ENCODE assay signal across 7 cellular contexts in the genomic region with DNA sequence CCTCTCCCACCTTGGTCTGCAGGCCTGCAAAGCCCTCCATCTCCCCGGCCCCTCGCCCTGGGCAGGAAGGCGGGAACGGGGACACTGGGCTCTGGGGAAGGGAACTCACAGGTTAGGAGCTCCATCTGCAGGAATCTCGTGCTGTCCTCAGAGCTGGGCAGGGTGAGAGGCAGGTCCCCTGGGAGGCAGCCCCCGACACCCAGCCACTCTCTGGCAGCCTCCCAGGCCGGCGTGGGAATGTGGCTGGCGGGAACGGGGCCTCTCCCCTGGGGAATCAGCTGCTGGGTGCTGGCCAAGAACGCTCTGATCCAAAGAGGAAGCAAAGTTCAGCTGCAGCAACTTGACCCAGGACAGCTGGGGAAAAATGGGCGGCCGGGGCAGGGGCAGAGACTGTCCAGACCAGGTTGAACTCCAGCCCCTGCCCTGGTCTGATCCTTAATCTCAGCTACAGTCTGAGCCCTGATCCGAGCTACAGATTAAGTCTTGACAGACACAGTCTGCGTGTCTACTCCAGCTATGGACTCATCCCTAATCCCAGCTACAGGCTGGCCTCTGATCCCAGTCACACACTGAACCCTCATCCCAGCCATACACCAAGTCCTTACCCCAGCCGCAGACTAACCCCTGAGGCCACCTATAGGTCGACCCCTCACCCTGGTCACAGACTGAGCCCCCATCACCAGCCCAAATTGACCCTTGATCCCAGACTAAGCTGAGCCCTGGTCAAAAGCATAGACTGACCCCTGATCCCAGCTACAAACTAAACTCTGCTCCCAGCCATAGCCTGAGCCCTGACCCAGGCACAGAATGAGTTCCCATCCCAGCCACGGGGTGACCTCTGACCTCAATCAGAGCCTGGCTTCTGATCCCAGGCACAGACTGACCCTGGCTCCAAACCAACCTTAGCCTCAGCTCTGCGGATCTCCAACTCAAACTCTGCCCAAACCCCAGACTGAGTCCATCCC. TPM values are rescaled to one million over a fixed set of nuclear protein-coding genes. Genes with fewer than 3 reads are reported as not detected.
DNase-seq lines count a peak whose midpoint lies in the region; ATAC-seq, FAIRE-seq and TF ChIP-seq lines count a peak whose summit lies in the region.

No MANE protein-coding gene starts in this region.

- POLR2A ChIA-PET in PC-3 (lab: Charles Lee; ENCODE audit: unreplicated experiment) = interaction anchor here (0.6 to 0.7 kb wide), 4 partner anchors 62 to 150 kb away, joined by 3 to 5 read pairs (median 4); a partner anchor contains a TSS

- BruUV-seq in PC-3 (replicated peaks; lab: Mats Ljungman, UMichigan) = no TSS peak

- no peak overlapping the region for H3K4me3 ChIP-seq in PC-3 (ENCODE audit: low read length)
- no peak overlapping the region for H3K4me3 ChIP-seq in fibroblast of lung (replicated peaks in 1 of 4; ENCODE audit: control extremely low read depth in 1 of 4, insufficient read depth in 1 of 4, low read depth in 3 of 4, low read length in 4 of 4)
- no peak overlapping the region for H3K4me3 ChIP-seq in pancreas

- ATAC-seq in PC-3 (peak; percentile 68), pancreas (peak; percentile 46 to 63 (median 62)), GM18861 (IDR thresholded peaks at IDR 0.05; ENCODE audit: unreplicated experiment) (no peak), HG03108 (IDR thresholded peaks at IDR 0.05; ENCODE audit: unreplicated experiment) (no peak)

- H3K4me2 ChIP-seq in PC-3 (ENCODE audit: low read length) = 0 out of 2 replicates have a peak overlapping the region, but pooled peaks have one; percentile 31
- no peak overlapping the region for H3K4me2 ChIP-seq in fibroblast of lung (ENCODE audit: extremely low read depth, insufficient read depth, low read length)

- H3K9me2 ChIP-seq in PC-3 (replicated peaks; ENCODE audit: low read length) = no peaks in the 10 kb centered on the region

- intact Hi-C loops in PC-3 (cut with micrococcal nuclease) = no loop called here
- intact Hi-C loops in pancreas (cut with DNase I) = loop anchor here in 1 of 3 donors (5.0 kb wide), 1 partner anchor 88 kb away; no protein-coding TSS in a partner anchor

- CTCF ChIA-PET in PC-3 (lab: Charles Lee) = no interaction called here

- H4K20me1 ChIP-seq in PC-3 (ENCODE audit: low read length) = no peaks in the 10 kb centered on the region
- H4K20me1 ChIP-seq in fibroblast of lung (ENCODE audit: control insufficient read depth, extremely low read depth, insufficient read depth, low read length) = no peaks in the 10 kb centered on the region

- DNase-seq in GM13976 (ENCODE audit: low spot score) (peak; percentile 82), PC-3 (peak; percentile 21), fibroblast of lung (ENCODE audit: low read depth in 2 of 2) (peak; percentile 47 to 67), pancreas (peak; percentile 87 to 96 (median 92))
- DNase-seq in stimulated activated CD4-positive, alpha-beta T cell treated with anti-CD3 and anti-CD28 coated beads, Interleukin-4, amount 100 ng/mL, for 24 hours = no peak

- peak; percentile 38 for TF ChIP-seq CTCF in GM13976 (IDR thresholded peaks at IDR 0.05; ENCODE audit: borderline replicate concordance, control extremely low read depth, extremely low read depth, insufficient read depth, missing control alignments)
- peak; percentile 43; the same call in 1 of the 2 replicates for TF ChIP-seq CTCF in PC-3 (conservative IDR thresholded peaks at IDR 0.05; ENCODE audit: low read depth, low read length)
- TF ChIP-seq CTCF in fibroblast of lung (conservative IDR thresholded peaks at IDR 0.05 in 1 of 2, IDR thresholded peaks at IDR 0.05 in 1 of 2; ENCODE audit: low read depth in 1 of 2, low read length in 2 of 2) = peak; percentile 33 to 45
- TF ChIP-seq CTCF in pancreas (IDR thresholded peaks at IDR 0.05) = no peak

- no peaks in the 10 kb centered on the region for H3K27me3 ChIP-seq in PC-3 (ENCODE audit: low read length)
- H3K27me3 ChIP-seq in fibroblast of lung (ENCODE audit: control insufficient read depth, insufficient read depth, low read length) = no peaks in the 10 kb centered on the region
- no peaks in the 10 kb centered on the region for H3K27me3 ChIP-seq in pancreas

- no peaks in the 10 kb centered on the region for H3F3A ChIP-seq in PC-3 (ENCODE audit: low read length, unreplicated experiment)

- FAIRE-seq in pancreas (lab: Jason Lieb, UNC) = no peak

- H3K4me1 ChIP-seq in PC-3 (ENCODE audit: insufficient read depth, low read length) = no peaks in the 10 kb centered on the region
- peaks cover 9% of the 10 kb centered on the region for H3K4me1 ChIP-seq in fibroblast of lung (ENCODE audit: control insufficient read depth, extremely low read depth, insufficient read depth, low read length)
- peaks cover 42 to 47% (median 46%) of the 10 kb centered on the region in 3 donors for H3K4me1 ChIP-seq in pancreas

- no peaks in the 10 kb centered on the region for H3K9me3 ChIP-seq in PC-3 (ENCODE audit: low read length)
- no peaks in the 10 kb centered on the region for H3K9me3 ChIP-seq in fibroblast of lung (ENCODE audit: control insufficient read depth, insufficient read depth, low read depth, low read length)
- H3K9me3 ChIP-seq in pancreas = no peaks in the 10 kb centered on the region

- H3K9ac ChIP-seq in PC-3 (ENCODE audit: low read length) (no peak overlapping the region), fibroblast of lung (ENCODE audit: insufficient read depth, low read length) (no peak overlapping the region)

- no peaks in the 10 kb centered on the region for H3K36me3 ChIP-seq in PC-3 (ENCODE audit: low read depth, low read length)
- H3K36me3 ChIP-seq in fibroblast of lung (ENCODE audit: control insufficient read depth, insufficient read depth, low read length) = no peaks in the 10 kb centered on the region
- no peaks in the 10 kb centered on the region for H3K36me3 ChIP-seq in pancreas

- H3K79me2 ChIP-seq in PC-3 (ENCODE audit: low read length) (no peaks in the 10 kb centered on the region), fibroblast of lung (ENCODE audit: control insufficient read depth, insufficient read depth, low read length) (no peaks in the 10 kb centered on the region)

- WGBS in pancreas, 2 donors = 9 to 10% methylated on average over 18 to 19 of the region's 19 CpGs

- no peak overlapping the region for H3K27ac ChIP-seq in PC-3 (ENCODE audit: low read length)
- H3K27ac ChIP-seq in fibroblast of lung (ENCODE audit: insufficient read depth, low read length) = peak overlapping the region; percentile 14
- peak overlapping the region; percentile 40 to 74 (median 64) for H3K27ac ChIP-seq in pancreas

- in situ Hi-C loops in GM13976 (cut with MboI; ENCODE audit: low sequenced_read_pairs, unreplicated experiment) = loop anchor here (5.0 kb wide), 1 partner anchor 133 kb away; no protein-coding TSS in a partner anchor

- 0 out of 2 replicates have a peak overlapping the region, but pooled peaks have one; percentile 22 for H2AFZ ChIP-seq in PC-3 (ENCODE audit: low read length)
- H2AFZ ChIP-seq in fibroblast of lung (ENCODE audit: low read length) = no peak overlapping the region

RNA-seq across cellular contexts. Expression of a gene that starts 37.3 kb away (rescaled TPM):
- total RNA-seq in PC-3 (2014; rRNA removed) (23.1 and 29.5 TPM in 2 replicates), fibroblast of lung (6.2 and 7.9 TPM in 2 replicates), pancreas (10 to 100 TPM in 5 of 6 donors, 1 to 10 TPM in 1; 8.6 to 21.2 (median 13.1) TPM)
- polyA plus RNA-seq in fibroblast of lung (2.5 and 4.2 TPM in 2 replicates), pancreas (100 to 1,000 TPM; 111 to 134 TPM)
- 5.3 and 7.6 TPM in 2 replicates for polyA plus RNA-seq in fibroblast of lung (2012)
- polyA minus RNA-seq in fibroblast of lung (ENCODE audit: low replicate concordance) = 0.93 and 3.1 TPM in 2 replicates

Comparison
In these comparisons a context has a peak if more than half of its experiments do, and no peak if none do; other contexts are left out.
1. CTCF ChIP-seq: peak in GM13976 (single experiment), PC-3 (single experiment) and fibroblast of lung (2 of 2); none in pancreas (0 of 4).
2. ATAC-seq: peak in PC-3 (single experiment) and pancreas (4 of 4); none in GM18861 (single experiment) and HG03108 (single experiment).